ENCODE assay signal across 21 cellular contexts in the genomic region with DNA sequence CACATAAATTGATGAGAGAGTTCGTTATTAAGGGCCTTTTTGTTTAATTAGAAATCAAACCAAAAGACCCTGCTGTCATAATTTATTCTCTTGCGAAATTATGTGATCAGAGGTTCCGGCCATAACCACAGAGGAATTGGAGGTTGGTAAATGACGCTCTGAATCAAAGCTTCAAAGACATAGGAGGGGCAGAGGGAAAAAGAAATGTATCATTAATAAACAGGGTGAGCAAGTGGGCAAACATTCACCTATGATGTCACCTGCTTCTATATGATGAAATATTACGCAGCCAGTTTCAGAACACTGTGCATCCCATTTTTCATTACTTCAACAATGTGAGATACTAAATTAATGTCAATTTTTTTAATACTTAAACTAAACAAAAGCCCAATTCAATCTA.
DNase-seq lines count a peak whose midpoint lies in the region; ATAC-seq, FAIRE-seq and TF ChIP-seq lines count a peak whose summit lies in the region.
"Had no signal": no experiment of that assay in that cellular context is flagged by ENCODE, and none has a peak within 500 bp of the region (broad histone marks: within the 10 kb centered on the region; RNA-seq: fewer than 3 reads in every experiment).

No MANE protein-coding gene starts in this region.

- no peak for ATAC-seq in A549
- ATAC-seq: GM12878 had no signal

- no peaks in the 10 kb centered on the region for H3K4me1 Mint-ChIP-seq in mesothelial cell of epicardium
- H3K4me1 Mint-ChIP-seq: B cell; CD8-positive, alpha-beta memory T cell had no signal

- TF ChIP-seq RAD21 in A549 (conservative IDR thresholded peaks at IDR 0.05 in 1 of 2, IDR thresholded peaks at IDR 0.05 in 1 of 2) = no peak

- no peak for TF ChIP-seq CTCF in A549 (IDR thresholded peaks at IDR 0.05)
- TF ChIP-seq CTCF in bronchial epithelial cell (IDR thresholded peaks at IDR 0.05; ENCODE audit: insufficient read depth, low read length, severe bottlenecking) = no peak
- no peak for TF ChIP-seq CTCF in mesothelial cell of epicardium (IDR thresholded peaks at IDR 0.05; ENCODE audit: unreplicated experiment)

- FAIRE-seq in A549 (lab: Jason Lieb, UNC) (no peak), bronchial epithelial cell (lab: Jason Lieb, UNC) (no peak)
- FAIRE-seq: GM12878, GM19239, HTR-8/SVneo had no signal

- no peak for TF ChIP-seq POLR2A in A549 (IDR thresholded peaks at IDR 0.05; ENCODE audit: low read length)

- peaks cover 6% of the 10 kb centered on the region for H3K9me3 Mint-ChIP-seq in mesothelial cell of epicardium
- H3K9me3 Mint-ChIP-seq: CD8-positive, alpha-beta memory T cell had no signal

- no peak for DNase-seq in A549 (ENCODE audit: low read depth in 1 of 2, low spot score in 1 of 2)
- peak; percentile 52 for DNase-seq in SW480 (ENCODE audit: low spot score)
- DNase-seq in bronchial epithelial cell (ENCODE audit: low read depth) = peak; percentile 15
- peak; percentile 58 for DNase-seq in renal cortical epithelial cell (ENCODE audit: low read depth)
- DNase-seq in NOMO-1 treated with DMSO at 0.1 percent for 48 hours (lab: John Stamatoyannopoulos, UW; ENCODE audit: unreplicated experiment) = no peak
- DNase-seq in mesothelial cell of epicardium (ENCODE audit: low spot score in 2 of 2, unreplicated experiment in 2 of 2) = no peak
- no peak for DNase-seq in RPMI8226
- DNase-seq: 8988T; CD8-positive, alpha-beta memory T cell; COR-L47; DMS 273 treated with DMSO at 0.1 percent for 48 hours; DMS53; DND-41; EL; GM23248 had no signal

- 0 out of 3 replicates have a peak, but pooled peaks cover 2% of the 10 kb centered on the region for H3K9me3 ChIP-seq in A549
- H3K9me3 ChIP-seq: BLaER1 treated with 17β-estradiol and CSF1 and Interleukin-3, amounts not matched to agents 10 nM and 100 nM; HAP-1 had no signal

- peaks cover 36% of the 10 kb centered on the region for H3K4me1 ChIP-seq in A549
- H3K4me1 ChIP-seq: BLaER1 treated with 17β-estradiol and CSF1 and Interleukin-3, amounts not matched to agents 10 nM and 100 nM had no signal

- H3K4me3 Mint-ChIP-seq in mesothelial cell of epicardium = no peak overlapping the region
- H3K4me3 Mint-ChIP-seq: B cell; CD8-positive, alpha-beta memory T cell had no signal

- POLR2A ChIA-PET in A549 (lab: Yijun Ruan, JAX) = no interaction called here

- peak overlapping the region; percentile 62 to 97; a peak in 5 of 6 replicates for H3K27ac ChIP-seq in A549
- H3K27ac ChIP-seq: BLaER1 treated with 17β-estradiol and CSF1 and Interleukin-3, amounts not matched to agents 10 nM and 100 nM; GM23248 had no signal

- no peak overlapping the region for H3K4me2 ChIP-seq in A549
- H3K4me2 ChIP-seq: BLaER1 treated with 17β-estradiol and CSF1 and Interleukin-3, amounts not matched to agents 10 nM and 100 nM had no signal

- no peaks in the 10 kb centered on the region for H3K27me3 Mint-ChIP-seq in mesothelial cell of epicardium (ENCODE audit: low read depth)

- peak in 1 of 2 experiments; percentile 51; a peak in 1 of 5 replicates for TF ChIP-seq EP300 in A549 (IDR thresholded peaks at IDR 0.05)

- CTCF ChIA-PET in A549 (lab: Yijun Ruan, JAX) = no interaction called here

- no peaks in the 10 kb centered on the region for H3K36me3 ChIP-seq in bronchial epithelial cell (ENCODE audit: control insufficient read depth, insufficient read depth, low read length)
- H3K36me3 ChIP-seq: BLaER1 treated with 17β-estradiol and CSF1 and Interleukin-3, amounts not matched to agents 10 nM and 100 nM; HAP-1 had no signal

- H3K27me3 ChIP-seq in bronchial epithelial cell (ENCODE audit: control insufficient read depth, insufficient read depth, low read length) = no peaks in the 10 kb centered on the region
- H3K27me3 ChIP-seq: BLaER1 treated with 17β-estradiol and CSF1 and Interleukin-3, amounts not matched to agents 10 nM and 100 nM had no signal

- H3K36me3 Mint-ChIP-seq in mesothelial cell of epicardium = no peaks in the 10 kb centered on the region
- H3K36me3 Mint-ChIP-seq: CD8-positive, alpha-beta memory T cell had no signal

- H3K27ac Mint-ChIP-seq in mesothelial cell of epicardium = no peak overlapping the region
- H3K27ac Mint-ChIP-seq: B cell; CD8-positive, alpha-beta memory T cell had no signal

- H3K4me3 ChIP-seq in A549 (no peak overlapping the region), bronchial epithelial cell (ENCODE audit: low read depth, low read length) (no peak overlapping the region)
- H3K4me3 ChIP-seq: BLaER1 treated with 17β-estradiol and CSF1 and Interleukin-3, amounts not matched to agents 10 nM and 100 nM; GM12878; GM23248; HAP-1 had no signal

- 64% methylated on average over 5 of the region's 5 CpGs for WGBS in A549 (ENCODE audit: missing lambda C conversion rate)

TF ChIP-seq in A549, 52 proteins besides CTCF, POLR2A, EP300 and RAD21:
- TF ChIP-seq, protein P1, sequence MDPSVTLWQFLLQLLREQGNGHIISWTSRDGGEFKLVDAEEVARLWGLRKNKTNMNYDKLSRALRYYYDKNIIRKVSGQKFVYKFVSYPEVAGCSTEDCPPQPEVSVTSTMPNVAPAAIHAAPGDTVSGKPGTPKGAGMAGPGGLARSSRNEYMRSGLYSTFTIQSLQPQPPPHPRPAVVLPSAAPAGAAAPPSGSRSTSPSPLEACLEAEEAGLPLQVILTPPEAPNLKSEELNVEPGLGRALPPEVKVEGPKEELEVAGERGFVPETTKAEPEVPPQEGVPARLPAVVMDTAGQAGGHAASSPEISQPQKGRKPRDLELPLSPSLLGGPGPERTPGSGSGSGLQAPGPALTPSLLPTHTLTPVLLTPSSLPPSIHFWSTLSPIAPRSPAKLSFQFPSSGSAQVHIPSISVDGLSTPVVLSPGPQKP (IDR thresholded peaks at IDR 0.05; ENCODE audit: low read depth, low read length) = no peak
- peak; percentile 36 to 49; a peak in 2 of 4 replicates for TF ChIP-seq CEBPB (IDR thresholded peaks at IDR 0.05)
TF ChIP-seq in A549: peak in this region for 1.

Comparison
In these comparisons a context has a peak if more than half of its experiments do, and no peak if none do; other contexts are left out.
1. DNase-seq: peak in SW480 (single experiment), bronchial epithelial cell (single experiment) and renal cortical epithelial cell (single experiment); none in A549 (0 of 2), NOMO-1 treated with DMSO at 0.1 percent for 48 hours (single experiment), mesothelial cell of epicardium (0 of 2) and RPMI8226 (single experiment).